ENCODE assay signal across 19 cellular contexts in the genomic region with DNA sequence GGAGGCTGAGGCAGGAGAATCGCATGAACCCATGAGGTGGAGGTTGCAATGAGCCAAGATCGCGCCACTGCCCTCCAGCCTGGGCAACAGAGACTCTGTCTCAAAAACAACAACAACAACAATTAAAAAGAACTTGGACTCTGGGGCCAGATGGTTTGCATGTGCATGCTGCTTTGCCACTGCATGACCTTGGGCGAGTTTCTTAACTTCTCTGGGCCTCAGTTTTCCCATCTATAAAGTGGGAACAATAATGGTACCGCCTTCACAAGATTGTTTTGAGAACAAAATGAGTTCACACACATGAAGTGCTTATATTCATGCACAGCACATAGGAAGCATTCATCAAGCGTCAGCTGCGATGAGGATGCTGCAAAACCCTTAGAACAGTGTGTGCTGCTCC.
DNase-seq lines count a peak whose midpoint lies in the region; ATAC-seq, FAIRE-seq and TF ChIP-seq lines count a peak whose summit lies in the region.
"Had no signal": no experiment of that assay in that cellular context is flagged by ENCODE, and none has a peak within 500 bp of the region (broad histone marks: within the 10 kb centered on the region; RNA-seq: fewer than 3 reads in every experiment).

No MANE protein-coding gene starts in this region.

- no peak overlapping the region for H4K8ac ChIP-seq in neuronal stem cell (ENCODE audit: low read depth, low read length)

- no peak for TF ChIP-seq EP300 in HepG2 (IDR thresholded peaks at IDR 0.05; ENCODE audit: low read depth in 2 of 2, low read length in 2 of 2)
- TF ChIP-seq EP300 in HepG2 (CRISPR knock-in tag; IDR thresholded peaks at IDR 0.05; ENCODE audit: borderline replicate concordance), result no peak

- POLR2A ChIA-PET in HepG2 (lab: Yijun Ruan, JAX), result no interaction called here

- peaks cover 0 to 16% of the 10 kb centered on the region in 2 experiments; a peak in 2 of 5 replicates for H3K27me3 ChIP-seq in HepG2 (ENCODE audit: control insufficient read depth in 1 of 2, insufficient read depth in 2 of 2, low read length in 2 of 2)
- no peaks in the 10 kb centered on the region for H3K27me3 ChIP-seq in right lobe of liver
- no peaks in the 10 kb centered on the region for H3K27me3 ChIP-seq in neuronal stem cell (ENCODE audit: control insufficient read depth in 3 of 3, insufficient read depth in 3 of 3, low read depth in 1 of 3, low read length in 3 of 3)
- H3K27me3 ChIP-seq: BE2C had no signal

- H3K9ac ChIP-seq in HepG2 (ENCODE audit: insufficient read depth, low read depth, low read length) (no peak overlapping the region), neuronal stem cell (ENCODE audit: low read depth, low read length, poor library complexity) (no peak overlapping the region)

- no peak overlapping the region for H2AFZ ChIP-seq in HepG2 (ENCODE audit: low read length)
- H2AFZ ChIP-seq in neuronal stem cell (ENCODE audit: low read length), result no peak overlapping the region
- H2AFZ ChIP-seq: GM23338 had no signal

- H3K36me3 ChIP-seq in HepG2 (replicated peaks in 1 of 2; ENCODE audit: control insufficient read depth in 1 of 2, insufficient read depth in 2 of 2, low read length in 2 of 2), result no peaks in the 10 kb centered on the region
- no peaks in the 10 kb centered on the region for H3K36me3 ChIP-seq in right lobe of liver
- H3K36me3 ChIP-seq in neuronal stem cell (replicated peaks in 1 of 2; ENCODE audit: control insufficient read depth in 2 of 2, insufficient read depth in 2 of 2, low read length in 2 of 2), result no peaks in the 10 kb centered on the region
- H3K36me3 ChIP-seq: BE2C had no signal

- H2BK120ac ChIP-seq in neuronal stem cell (ENCODE audit: low read depth, low read length), result no peak overlapping the region

- peak overlapping the region; percentile 37 for H3K27ac Mint-ChIP-seq in dendritic cell treated with granulocyte-macrophage colony-stimulating factor and Interleukin-4, amounts not matched to agents 40 ng/mL and 50 ng/mL, for 4 days

- no peaks in the 10 kb centered on the region for H3K9me3 ChIP-seq in HepG2 (ENCODE audit: low read length)
- H3K9me3 ChIP-seq in right lobe of liver, result no peaks in the 10 kb centered on the region
- no peaks in the 10 kb centered on the region for H3K9me3 ChIP-seq in neuronal stem cell (replicated peaks in 1 of 2; ENCODE audit: control insufficient read depth in 2 of 2, insufficient read depth in 1 of 2, low read depth in 1 of 2, low read length in 2 of 2)
- H3K9me3 ChIP-seq: BE2C, Caco-2 had no signal

- no peak overlapping the region for H3K23ac ChIP-seq in neuronal stem cell (ENCODE audit: low read depth, low read length, poor library complexity)

- intact Hi-C loops in HepG2 (cut with micrococcal nuclease; ENCODE audit: unreplicated experiment), result loop anchor here (10.0 kb wide), 1 partner anchor 84 kb away; no protein-coding TSS in a partner anchor
- intact Hi-C loops in right lobe of liver (cut with DNase I), result no loop called here
- intact Hi-C loops in dendritic cell treated with granulocyte-macrophage colony-stimulating factor and Interleukin-4, amounts not matched to agents 40 ng/mL and 50 ng/mL, for 4 days (cut with micrococcal nuclease), result no loop called here
- intact Hi-C loops in posterior vena cava (cut with DNase I), result loop anchor here (5.0 to 10.0 kb wide), 4 partner anchors 69 to 1929 kb away; a partner anchor contains a TSS

- no peak for FAIRE-seq in HepG2 (lab: Jason Lieb, UNC)
- FAIRE-seq: A204.1, D721Med, GM12892, GM18507 had no signal

- no peak overlapping the region for H3K4me3 Mint-ChIP-seq in dendritic cell treated with granulocyte-macrophage colony-stimulating factor and Interleukin-4, amounts not matched to agents 40 ng/mL and 50 ng/mL, for 4 days
- H3K4me3 Mint-ChIP-seq: CD4-positive, CD25-positive, alpha-beta regulatory T cell; GM23338 had no signal

- DNase-seq in HepG2 (ENCODE audit: low spot score) (no peak), right lobe of liver (no peak), posterior vena cava (ENCODE audit: low spot score) (peak; percentile 19), DMS79 treated with DMSO at 0.1 percent for 48 hours (lab: John Stamatoyannopoulos, UW) (no peak), neuronal stem cell (ENCODE audit: low spot score) (no peak)
- DNase-seq: ACHN; BE2C; C1 segment of cervical spinal cord; Caco-2; CD4-positive, CD25-positive, alpha-beta regulatory T cell; GDM1; H7 had no signal

- TF ChIP-seq POLR2A in HepG2 (IDR thresholded peaks at IDR 0.05; ENCODE audit: insufficient read depth in 1 of 2, low read depth in 2 of 2, low read length in 2 of 2), result no peak
- TF ChIP-seq POLR2A in right lobe of liver (IDR thresholded peaks at IDR 0.05), result no peak

- H3K4me1 ChIP-seq in HepG2 (ENCODE audit: insufficient read depth, low read length) (0 out of 2 replicates have a peak, but pooled peaks cover 9% of the 10 kb centered on the region), right lobe of liver (peaks cover 0 to 44% (median 16%) of the 10 kb centered on the region in 4 donors), neuronal stem cell (ENCODE audit: control insufficient read depth in 2 of 2, insufficient read depth in 1 of 2, low read depth in 1 of 2, low read length in 2 of 2) (peaks cover 10 to 22% of the 10 kb centered on the region in 2 donors)
- H3K4me1 ChIP-seq: Caco-2 had no signal

- no peak overlapping the region for H4K91ac ChIP-seq in neuronal stem cell (ENCODE audit: low read depth, low read length, poor library complexity)

- in situ Hi-C loops in HepG2 (cut with HindIII; ENCODE audit: extremely low pct_ligation_motif_present, low pct_unique_long_range_greater_than_20kb), result no loop called here

- no peaks in the 10 kb centered on the region for H3K27me3 Mint-ChIP-seq in dendritic cell treated with granulocyte-macrophage colony-stimulating factor and Interleukin-4, amounts not matched to agents 40 ng/mL and 50 ng/mL, for 4 days

- 70% methylated on average over 7 of the region's 7 CpGs for WGBS in HepG2 (ENCODE audit: low lambda C conversion rate)
- 89% methylated on average over 3 of the region's 7 CpGs for WGBS in right lobe of liver (ENCODE audit: insufficient coverage, low coverage, low lambda C conversion rate, missing lambda C conversion rate)
- WGBS in neuronal stem cell (ENCODE audit: extremely low coverage in 2 of 2, insufficient read length in 2 of 2, insufficient replicate concordance in 1 of 2), 2 donors, result no CpG with 5 or more reads among the region's 7 CpGs

- no peak overlapping the region for H2AK5ac ChIP-seq in neuronal stem cell (ENCODE audit: low read depth, low read length)

- TF ChIP-seq CTCF in HepG2 (CRISPR knock-in tag; IDR thresholded peaks at IDR 0.05) (no peak), right lobe of liver (IDR thresholded peaks at IDR 0.05) (no peak)

- H3K36me3 Mint-ChIP-seq in dendritic cell treated with granulocyte-macrophage colony-stimulating factor and Interleukin-4, amounts not matched to agents 40 ng/mL and 50 ng/mL, for 4 days (ENCODE audit: low read depth), result peaks cover 16% of the 10 kb centered on the region

- no peak overlapping the region for H2BK12ac ChIP-seq in neuronal stem cell (ENCODE audit: low read length)

- H3K4me2 ChIP-seq in HepG2 (ENCODE audit: low read depth, low read length), result no peak overlapping the region
- H3K4me2 ChIP-seq in neuronal stem cell (ENCODE audit: insufficient read depth, low read length, poor library complexity, severe bottlenecking), result no peak overlapping the region
- H3K4me2 ChIP-seq: GM23338 had no signal

- no peak for TF ChIP-seq RAD21 in HepG2 (CRISPR knock-in tag; IDR thresholded peaks at IDR 0.05)

- CTCF ChIA-PET in HepG2 (lab: Yijun Ruan, JAX; ENCODE audit: low intra/inter-chr PET ratio, low total read pairs), result no interaction called here

- peaks cover 30% of the 10 kb centered on the region for H3K4me1 Mint-ChIP-seq in dendritic cell treated with granulocyte-macrophage colony-stimulating factor and Interleukin-4, amounts not matched to agents 40 ng/mL and 50 ng/mL, for 4 days (ENCODE audit: low read depth)

- no peak overlapping the region for H2BK15ac ChIP-seq in neuronal stem cell (ENCODE audit: low read length)

- H3K27ac ChIP-seq in HepG2 (ENCODE audit: extremely low read length, insufficient read depth, low read length), result no peak overlapping the region
- no peak overlapping the region for H3K27ac ChIP-seq in right lobe of liver
- H3K27ac ChIP-seq in neuronal stem cell (replicated peaks; ENCODE audit: low read length), result no peak overlapping the region

- H3K4me3 ChIP-seq in HepG2 (replicated peaks in 1 of 3; ENCODE audit: insufficient read depth in 1 of 3, low read depth in 2 of 3, low read length in 3 of 3) (no peak overlapping the region), right lobe of liver (no peak overlapping the region), neuronal stem cell (ENCODE audit: low read length in 2 of 2) (no peak overlapping the region)
- H3K4me3 ChIP-seq: GM23338 had no signal

- no peaks in the 10 kb centered on the region for H3K9me3 Mint-ChIP-seq in dendritic cell treated with granulocyte-macrophage colony-stimulating factor and Interleukin-4, amounts not matched to agents 40 ng/mL and 50 ng/mL, for 4 days
- H3K9me3 Mint-ChIP-seq: CD4-positive, CD25-positive, alpha-beta regulatory T cell; GM23338 had no signal

- no TSS peak for BruUV-seq in HepG2 (replicated peaks; lab: Mats Ljungman, UMichigan)

- H3K14ac ChIP-seq in neuronal stem cell (ENCODE audit: low read length), result no peak overlapping the region

- no peak overlapping the region for H2BK5ac ChIP-seq in neuronal stem cell (ENCODE audit: low read length)

- no peaks in the 10 kb centered on the region for H3K79me2 ChIP-seq in HepG2 (ENCODE audit: insufficient read depth, low read length)

- no peak overlapping the region for H3K18ac ChIP-seq in neuronal stem cell (ENCODE audit: low read length)

- ATAC-seq in HepG2 (no peak), right lobe of liver (no peak)
- ATAC-seq: GM23338, HCT116 had no signal

- no peaks in the 10 kb centered on the region for H3K79me1 ChIP-seq in neuronal stem cell (ENCODE audit: low read depth, low read length)

- no peak overlapping the region for H3K4ac ChIP-seq in neuronal stem cell (ENCODE audit: low read length)

- H4K20me1 ChIP-seq in HepG2 (ENCODE audit: insufficient read depth, low read length), result no peaks in the 10 kb centered on the region

Comparison
In these comparisons a context has a peak if more than half of its experiments do, and no peak if none do; other contexts are left out.
1. intact Hi-C loops: an anchor here in HepG2 (10.0 kb wide) and posterior vena cava (5.0 to 10.0 kb wide); none called in right lobe of liver and dendritic cell treated with granulocyte-macrophage colony-stimulating factor and Interleukin-4, amounts not matched to agents 40 ng/mL and 50 ng/mL, for 4 days.